In genomic region chr6:12749531-12750379, GRCh38 we compare ENCODE assay signal across 1 cellular context.
TF ChIP-seq lines count a peak whose summit lies in the region.

No MANE protein-coding gene starts in this region.

TF ChIP-seq in H1, 55 proteins besides CTCF, POLR2A, EP300 and RAD21:
- TF ChIP-seq BACH1 (IDR thresholded peaks at IDR 0.05; ENCODE audit: low read length) (0 out of 2 replicates have a peak, but pooled peaks have one; percentile 38), ASH2L (IDR thresholded peaks at IDR 0.05; ENCODE audit: low read length) (peak; percentile 87), NRF1 (IDR thresholded peaks at IDR 0.05; ENCODE audit: low read depth, low read length) (no peak), KDM4A (IDR thresholded peaks at IDR 0.05; ENCODE audit: low read depth, low read length, severe bottlenecking) (peak; percentile 42), HDAC2 (IDR thresholded peaks at IDR 0.05; ENCODE audit: borderline replicate concordance in 1 of 2, low read depth in 2 of 2, low read length in 2 of 2) (peak in 1 of 2 experiments; percentile 43; a peak in 1 of 4 replicates), SP2 (IDR thresholded peaks at IDR 0.05; ENCODE audit: low read length) (no peak), SIRT6 (IDR thresholded peaks at IDR 0.05; ENCODE audit: low read length) (no peak), FOSL1 (IDR thresholded peaks at IDR 0.05; ENCODE audit: insufficient read depth, low read depth, low read length) (no peak), SP4 (IDR thresholded peaks at IDR 0.05; ENCODE audit: low read length) (0 out of 2 replicates have a peak, but pooled peaks have one; percentile 1), RBBP5 (IDR thresholded peaks at IDR 0.05; ENCODE audit: borderline replicate concordance, low read depth, low read length) (peak; percentile 99), EZH2 (IDR thresholded peaks at IDR 0.05; ENCODE audit: low read depth, low read length, severe bottlenecking) (no peak), E2F6 (IDR thresholded peaks at IDR 0.05) (peak; percentile 14; the same call in 1 of the 2 replicates), SIN3A (conservative IDR thresholded peaks at IDR 0.05 in 1 of 2, IDR thresholded peaks at IDR 0.05 in 1 of 2; ENCODE audit: low read depth in 1 of 2, low read length in 2 of 2) (peak; percentile 58 to 81; a peak in 2 of 4 replicates), CBX8 (IDR thresholded peaks at IDR 0.05; ENCODE audit: borderline replicate concordance, low read depth, low read length) (no peak), KDM1A (IDR thresholded peaks at IDR 0.05; ENCODE audit: borderline replicate concordance, low read length) (no peak), MAX (IDR thresholded peaks at IDR 0.05) (peak; percentile 36), SAP30 (IDR thresholded peaks at IDR 0.05; ENCODE audit: insufficient read depth, insufficient replicate concordance, low read length) (peak; percentile 68), KDM5A (IDR thresholded peaks at IDR 0.05; ENCODE audit: low read length) (no peak), YY1 (IDR thresholded peaks at IDR 0.05; ENCODE audit: low read depth, low read length) (peak; percentile 77)
TF ChIP-seq in H1: peak in this region for 11.
